Comparison of ENCODE assay signal across 28 cellular contexts in the genomic region with DNA sequence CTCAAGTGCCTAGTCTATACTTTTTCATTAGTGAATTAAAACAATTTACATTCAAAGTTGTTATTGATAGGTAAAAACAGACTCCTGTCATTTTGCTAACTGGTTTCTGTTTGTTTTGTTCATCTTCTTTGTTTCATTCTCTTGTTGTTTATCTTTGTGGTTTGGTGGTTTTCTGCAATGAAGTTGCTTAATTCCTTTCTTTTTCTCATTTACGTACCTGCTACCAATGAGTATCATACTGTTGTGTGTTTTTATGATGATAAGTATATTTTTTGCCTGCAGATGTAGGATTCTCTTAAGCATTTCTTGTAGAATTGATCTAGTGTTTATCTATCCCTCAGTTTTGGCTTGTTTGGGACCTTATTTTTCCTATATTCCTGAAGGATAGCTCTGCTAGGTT.
"Had no signal": no experiment of that assay in that cellular context is flagged by ENCODE, and none has a peak within 500 bp of the region (broad histone marks: within the 10 kb centered on the region; RNA-seq: fewer than 3 reads in every experiment).

No MANE protein-coding gene starts in this region.

- ATAC-seq: activated CD4-positive, alpha-beta T cell treated with anti-CD3 and anti-CD28 coated beads for 36 hours; activated CD8-positive, alpha-beta memory T cell treated with anti-CD3 and anti-CD28 coated beads, Interleukin-2, amount 10 ng/mL, durations not matched to agents 7 days and 5 days; activated CD8-positive, alpha-beta T cell treated with anti-CD3 and anti-CD28 coated beads, Interleukin-2, amount 10 ng/mL, durations not matched to agents 7 days and 5 days; activated naive CD4-positive, alpha-beta T cell treated with anti-CD3 and anti-CD28 coated beads, Interleukin-2, amount 50 U/mL, for 72 hours; effector memory CD8-positive, alpha-beta T cell; foreskin keratinocyte; gastrocnemius medialis; heart left ventricle had no signal

- H3K36me3 ChIP-seq: brain microvascular endothelial cell, esophagus muscularis mucosa, gastrocnemius medialis, heart left ventricle had no signal

- H3K27me3 ChIP-seq: brain microvascular endothelial cell, esophagus muscularis mucosa, foreskin keratinocyte, gastrocnemius medialis, heart left ventricle had no signal

- DNase-seq: activated CD4-positive, alpha-beta memory T cell treated with anti-CD3 and anti-CD28 coated beads for 36 hours; activated CD4-positive, alpha-beta T cell treated with anti-CD3 and anti-CD28 coated beads for 36 hours; activated CD4-positive, alpha-beta T cell treated with anti-CD3 and anti-CD28 coated beads, Interleukin-2, amount 10 ng/mL, durations not matched to agents 24 days and 14 days; activated CD4-positive, CD25-positive, alpha-beta regulatory T cell; activated CD4-positive, CD25-positive, alpha-beta regulatory T cell treated with anti-CD3 and anti-CD28 coated beads, Interleukin-2, amount 50 U/mL, for 72 hours; activated CD8-positive, alpha-beta memory T cell treated with anti-CD3 and anti-CD28 coated beads, Interleukin-2, amount 10 ng/mL, durations not matched to agents 7 days and 5 days; activated CD8-positive, alpha-beta memory T cell treated with anti-CD3 and anti-CD28 coated beads, Interleukin-2, amount 50 U/mL, for 4 hours; activated CD8-positive, alpha-beta T cell treated with anti-CD3 and anti-CD28 coated beads, Interleukin-2, amount 10 ng/mL, durations not matched to agents 7 days and 5 days; activated effector memory CD4-positive, alpha-beta T cell treated with anti-CD3 and anti-CD28 coated beads, Interleukin-2, amount 50 U/mL, for 16 hours; activated naive CD4-positive, alpha-beta T cell; activated naive CD4-positive, alpha-beta T cell treated with anti-CD3 and anti-CD28 coated beads, Interleukin-2, amount 10 ng/mL, durations not matched to agents 7 days and 5 days; activated naive CD8-positive, alpha-beta T cell treated with anti-CD3 and anti-CD28 coated beads, Interleukin-2, amount 10 ng/mL, durations not matched to agents 7 days and 5 days; activated T-cell treated with anti-CD3 and anti-CD28 coated beads, Interleukin-2, amount 50 U/mL, for 1 hour; activated T-cell treated with anti-CD3 and anti-CD28 coated beads, Interleukin-2, amount 50 U/mL, for 48 hours; amniotic stem cell; anterior cingulate cortex; brain microvascular endothelial cell; cortex of kidney; dermis blood vessel endothelial cell; effector CD4-positive, alpha-beta T cell; effector memory CD8-positive, alpha-beta T cell; erythroblast; foreskin keratinocyte; gastrocnemius medialis; glutamatergic neuron; heart left ventricle had no signal

- H3K4me1 ChIP-seq: esophagus muscularis mucosa, foreskin keratinocyte, gastrocnemius medialis, heart left ventricle had no signal

- H3K4me3 ChIP-seq: esophagus muscularis mucosa, gastrocnemius medialis, heart left ventricle had no signal

- H3K27ac ChIP-seq: brain microvascular endothelial cell, esophagus muscularis mucosa, foreskin keratinocyte, gastrocnemius medialis, heart left ventricle had no signal

- H3K9me3 ChIP-seq: gastrocnemius medialis had no signal
